Comparison of ENCODE assay signal across 8 cellular contexts in the genomic region with DNA sequence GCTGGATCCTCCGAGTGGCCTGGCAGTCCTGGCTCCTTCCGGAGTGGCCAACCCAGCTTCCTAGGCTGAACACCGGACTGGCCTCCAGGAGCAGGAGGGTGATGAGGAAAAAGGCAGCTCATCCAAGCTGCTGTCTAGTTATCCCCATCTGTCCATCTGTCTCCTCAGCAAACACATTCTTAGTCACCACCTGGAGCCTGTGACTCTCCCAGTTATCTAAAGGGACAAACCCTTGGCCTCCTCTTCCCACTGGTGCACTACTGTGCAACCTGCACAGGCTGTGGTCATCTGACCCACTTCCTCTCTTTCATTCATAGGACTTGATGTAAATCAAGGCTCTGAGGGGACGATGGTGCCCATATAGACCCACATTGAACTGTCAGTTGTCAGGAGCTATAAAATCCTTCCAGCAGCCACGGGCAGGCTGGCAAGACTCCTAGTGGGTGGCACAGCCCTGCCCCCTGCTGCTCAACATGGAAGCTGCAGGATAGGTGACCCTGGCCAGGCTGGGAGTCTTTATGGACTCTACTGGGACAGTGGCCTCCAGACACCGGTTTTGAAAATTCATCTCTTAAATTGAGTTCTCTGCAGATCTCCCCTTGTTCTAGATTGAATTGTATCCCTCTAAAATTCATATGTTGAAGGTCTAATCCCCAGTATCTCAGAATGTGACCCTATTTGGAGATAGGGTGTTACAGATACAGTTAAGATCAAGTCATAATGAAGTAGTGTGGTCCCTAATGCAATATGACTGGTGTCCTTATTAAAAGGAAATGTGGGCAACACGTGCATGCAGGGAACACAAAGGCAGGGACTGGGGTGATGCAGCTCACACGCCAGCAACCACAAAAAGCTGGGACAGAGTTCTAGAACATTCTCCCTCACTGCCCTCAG. TPM values are rescaled to one million over a fixed set of nuclear protein-coding genes. Genes with fewer than 3 reads are reported as not detected.
DNase-seq lines count a peak whose midpoint lies in the region; ATAC-seq and TF ChIP-seq lines count a peak whose summit lies in the region.

No MANE protein-coding gene starts in this region.

- no peaks in the 10 kb centered on the region for H3K27me3 ChIP-seq in dorsolateral prefrontal cortex

- DNase-seq in AG08396 (ENCODE audit: low spot score): peak; percentile 82
- peak; percentile 94 for DNase-seq in NCI-H82 (lab: John Stamatoyannopoulos, UW)
- DNase-seq in activated CD4-positive, alpha-beta memory T cell treated with anti-CD3 and anti-CD28 coated beads, Interleukin-2, amount 10 ng/mL, durations not matched to agents 7 days and 5 days: peak; percentile 85
- peak; percentile 64 to 86 (median 79) for DNase-seq in dorsolateral prefrontal cortex
- DNase-seq in medulla oblongata (ENCODE audit: extremely low spot score): peak; percentile 88
- DNase-seq in stimulated activated CD8-positive, alpha-beta memory T cell treated with anti-CD3 and anti-CD28 coated beads, Interleukin-15, amount 100 ng/mL, for 4 hours (ENCODE audit: low read depth in 2 of 2): peak; percentile 62 to 64

- peaks cover 3% of the 10 kb centered on the region for H3K4me1 Mint-ChIP-seq in activated CD4-positive, alpha-beta memory T cell treated with anti-CD3 and anti-CD28 coated beads, Interleukin-2, amount 10 ng/mL, durations not matched to agents 7 days and 5 days

- peak; percentile 74 for ATAC-seq in GM18868 (IDR thresholded peaks at IDR 0.05; ENCODE audit: unreplicated experiment)
- ATAC-seq in HG03457 (IDR thresholded peaks at IDR 0.05; ENCODE audit: unreplicated experiment): peak; percentile 64

- no peaks in the 10 kb centered on the region for H3K36me3 Mint-ChIP-seq in activated CD4-positive, alpha-beta memory T cell treated with anti-CD3 and anti-CD28 coated beads, Interleukin-2, amount 10 ng/mL, durations not matched to agents 7 days and 5 days (ENCODE audit: low read depth)

- POLR2A ChIA-PET in activated CD4-positive, alpha-beta memory T cell treated with anti-CD3 and anti-CD28 coated beads, Interleukin-2, amount 10 ng/mL, durations not matched to agents 7 days and 5 days (lab: Charles Lee): interaction anchor here (0.6 to 3.2 kb wide), 14 partner anchors 8 to 90 kb away, joined by 3 to 34 read pairs (median 4); a partner anchor contains a TSS

- no peak overlapping the region for H3K27ac Mint-ChIP-seq in activated CD4-positive, alpha-beta memory T cell treated with anti-CD3 and anti-CD28 coated beads, Interleukin-2, amount 10 ng/mL, durations not matched to agents 7 days and 5 days

- no peak overlapping the region for H3K4me3 ChIP-seq in dorsolateral prefrontal cortex

- no peaks in the 10 kb centered on the region for H3K9me3 Mint-ChIP-seq in activated CD4-positive, alpha-beta memory T cell treated with anti-CD3 and anti-CD28 coated beads, Interleukin-2, amount 10 ng/mL, durations not matched to agents 7 days and 5 days

- CTCF ChIA-PET in activated CD4-positive, alpha-beta memory T cell treated with anti-CD3 and anti-CD28 coated beads, Interleukin-2, amount 10 ng/mL, durations not matched to agents 7 days and 5 days (lab: Charles Lee): interaction anchor here (0.5 to 8.2 kb wide), 35 partner anchors 8 to 336 kb away, joined by 3 to 323 read pairs (median 5); a partner anchor contains a TSS

- intact Hi-C loops in dorsolateral prefrontal cortex (cut with DNase I): loop anchor here (1.0 to 10.0 kb wide), 6 partner anchors 34 to 170 kb away; a partner anchor contains a TSS

- H3K4me3 Mint-ChIP-seq in activated CD4-positive, alpha-beta memory T cell treated with anti-CD3 and anti-CD28 coated beads, Interleukin-2, amount 10 ng/mL, durations not matched to agents 7 days and 5 days: no peak overlapping the region

- H3K27me3 Mint-ChIP-seq in activated CD4-positive, alpha-beta memory T cell treated with anti-CD3 and anti-CD28 coated beads, Interleukin-2, amount 10 ng/mL, durations not matched to agents 7 days and 5 days: peaks cover 4% of the 10 kb centered on the region

- TF ChIP-seq CTCF in dorsolateral prefrontal cortex (IDR thresholded peaks at IDR 0.05 in 54 of 56, conservative IDR thresholded peaks at IDR 0.05 in 2 of 56; ENCODE audit: low read depth in 1 of 56, partially characterized antibody in 56 of 56): peak; percentile 48 to 99 (median 94)

- H3K27ac ChIP-seq in dorsolateral prefrontal cortex: peak overlapping the region in 5 of 59 donors; percentile 8 to 56 (median 15)

RNA-seq across cellular contexts. Expression of a gene that starts 29.3 kb away (rescaled TPM):
- total RNA-seq in activated CD4-positive, alpha-beta memory T cell treated with anti-CD3 and anti-CD28 coated beads, Interleukin-2, amount 10 ng/mL, durations not matched to agents 7 days and 5 days: 10 to 100 TPM; 40.8 to 42.5 TPM
- total RNA-seq in dorsolateral prefrontal cortex: 100 to 1,000 TPM in 1 of 120 experiments, 10 to 100 TPM in 20, 1 to 10 TPM in 99; 2.9 to 109 (median 7.5) TPM

RNA-seq across cellular contexts. Expression of a gene that starts 34.1 kb away (rescaled TPM):
- 100 to 1,000 TPM; 108 to 113 TPM for total RNA-seq in activated CD4-positive, alpha-beta memory T cell treated with anti-CD3 and anti-CD28 coated beads, Interleukin-2, amount 10 ng/mL, durations not matched to agents 7 days and 5 days
- 100 to 1,000 TPM; 105 to 205 (median 135) TPM for total RNA-seq in dorsolateral prefrontal cortex

RNA-seq across cellular contexts. Expression of a gene that starts 36.2 kb away (rescaled TPM):
- total RNA-seq in activated CD4-positive, alpha-beta memory T cell treated with anti-CD3 and anti-CD28 coated beads, Interleukin-2, amount 10 ng/mL, durations not matched to agents 7 days and 5 days: under 1 TPM; 0.25 to 0.53 TPM
- total RNA-seq in dorsolateral prefrontal cortex: 1 to 10 TPM in 19 of 120 experiments, under 1 TPM in 42, not detected in 59; 0.29 to 7.9 (median 0.86) TPM

RNA-seq across cellular contexts. Expression of a gene that starts 58.1 kb away (rescaled TPM):
- total RNA-seq in activated CD4-positive, alpha-beta memory T cell treated with anti-CD3 and anti-CD28 coated beads, Interleukin-2, amount 10 ng/mL, durations not matched to agents 7 days and 5 days: under 1 TPM in 1 of 2 experiments, not detected in 1; 0.05 TPM
- 1 to 10 TPM in 33 of 120 experiments, under 1 TPM in 85, not detected in 2; 0.14 to 4.8 (median 0.60) TPM for total RNA-seq in dorsolateral prefrontal cortex
